In genomic region chr2:239098288-239098970, GRCh38 we compare ENCODE assay signal across 21 cellular contexts.
DNase-seq lines count a peak whose midpoint lies in the region; ATAC-seq, FAIRE-seq and TF ChIP-seq lines count a peak whose summit lies in the region.
"Had no signal": no experiment of that assay in that cellular context is flagged by ENCODE, and none has a peak within 500 bp of the region (broad histone marks: within the 10 kb centered on the region; RNA-seq: fewer than 3 reads in every experiment).

No MANE protein-coding gene starts in this region.

- no peak for FAIRE-seq in urothelium cell line (lab: Jason Lieb, UNC)
- FAIRE-seq: GM19239, pancreas, small intestine had no signal

- H3K4me3 Mint-ChIP-seq in effector memory CD8-positive, alpha-beta T cell, result no peak overlapping the region
- no peak overlapping the region for H3K4me3 Mint-ChIP-seq in naive thymus-derived CD4-positive, alpha-beta T cell
- H3K4me3 Mint-ChIP-seq: activated CD4-positive, alpha-beta T cell treated with anti-CD3 and anti-CD28 coated beads, Interleukin-2, amount 10 ng/mL, durations not matched to agents 7 days and 5 days; activated naive CD4-positive, alpha-beta T cell treated with anti-CD3 and anti-CD28 coated beads, Interleukin-2, amount 50 U/mL, for 24 hours had no signal

- H3K27me3 Mint-ChIP-seq in effector memory CD8-positive, alpha-beta T cell, result no peaks in the 10 kb centered on the region
- H3K27me3 Mint-ChIP-seq in naive thymus-derived CD4-positive, alpha-beta T cell, result no peaks in the 10 kb centered on the region
- H3K27me3 Mint-ChIP-seq: activated CD4-positive, alpha-beta T cell treated with anti-CD3 and anti-CD28 coated beads, Interleukin-2, amount 10 ng/mL, durations not matched to agents 7 days and 5 days; activated naive CD4-positive, alpha-beta T cell treated with anti-CD3 and anti-CD28 coated beads, Interleukin-2, amount 50 U/mL, for 24 hours had no signal

- intact Hi-C loops in naive thymus-derived CD4-positive, alpha-beta T cell (cut with micrococcal nuclease), result no loop called here

- peak; percentile 88 for ATAC-seq in effector memory CD8-positive, alpha-beta T cell (replicated peaks)
- ATAC-seq in naive thymus-derived CD4-positive, alpha-beta T cell, result peak; percentile 30
- ATAC-seq in SK-N-SH treated with all-trans-retinoic acid at 6 μM for 48 hours, result no peak
- ATAC-seq: HCT116, left lobe of liver, pancreas had no signal

- peak overlapping the region; percentile 24 to 73 for H3K27ac Mint-ChIP-seq in effector memory CD8-positive, alpha-beta T cell
- H3K27ac Mint-ChIP-seq in naive thymus-derived CD4-positive, alpha-beta T cell, result no peak overlapping the region
- H3K27ac Mint-ChIP-seq: activated CD4-positive, alpha-beta T cell treated with anti-CD3 and anti-CD28 coated beads, Interleukin-2, amount 10 ng/mL, durations not matched to agents 7 days and 5 days; activated naive CD4-positive, alpha-beta T cell treated with anti-CD3 and anti-CD28 coated beads, Interleukin-2, amount 50 U/mL, for 24 hours had no signal

- no peaks in the 10 kb centered on the region for H3K27me3 ChIP-seq in MG63
- no peaks in the 10 kb centered on the region for H3K27me3 ChIP-seq in naive thymus-derived CD4-positive, alpha-beta T cell (ENCODE audit: control insufficient read depth in 2 of 2, insufficient read depth in 2 of 2, low read length in 2 of 2)
- H3K27me3 ChIP-seq: pancreas had no signal

- no peak overlapping the region for H3K4me3 ChIP-seq in MG63
- no peak overlapping the region for H3K4me3 ChIP-seq in naive thymus-derived CD4-positive, alpha-beta T cell (ENCODE audit: low read length)
- H3K4me3 ChIP-seq: pancreas, SK-N-MC, thoracic aorta had no signal

- H3K36me3 ChIP-seq in MG63, result peaks cover 3% of the 10 kb centered on the region; the same call in 1 of the 2 replicates
- peaks cover 0 to 93% (median 17%) of the 10 kb centered on the region in 3 experiments for H3K36me3 ChIP-seq in naive thymus-derived CD4-positive, alpha-beta T cell (ENCODE audit: control insufficient read depth in 2 of 3, insufficient read depth in 3 of 3, low read length in 3 of 3)

- CTCF ChIA-PET in naive thymus-derived CD4-positive, alpha-beta T cell (lab: Charles Lee), result interaction anchor here (0.8 to 1.2 kb wide), 2 partner anchors 306 to 784 kb away, joined by 3 to 4 read pairs; no protein-coding TSS in a partner anchor

- peaks cover 0 to 9% of the 10 kb centered on the region in 2 donors for H3K4me1 Mint-ChIP-seq in effector memory CD8-positive, alpha-beta T cell (ENCODE audit: low read depth in 2 of 2)
- H3K4me1 Mint-ChIP-seq in naive thymus-derived CD4-positive, alpha-beta T cell, result peaks cover 0 to 6% (median 0%) of the 10 kb centered on the region in 7 donors
- H3K4me1 Mint-ChIP-seq: activated CD4-positive, alpha-beta T cell treated with anti-CD3 and anti-CD28 coated beads, Interleukin-2, amount 10 ng/mL, durations not matched to agents 7 days and 5 days; activated naive CD4-positive, alpha-beta T cell treated with anti-CD3 and anti-CD28 coated beads, Interleukin-2, amount 50 U/mL, for 24 hours had no signal

- H3K9me3 ChIP-seq in MG63, result no peaks in the 10 kb centered on the region
- no peaks in the 10 kb centered on the region for H3K9me3 ChIP-seq in naive thymus-derived CD4-positive, alpha-beta T cell (ENCODE audit: control insufficient read depth in 2 of 3, low read length in 3 of 3)
- H3K9me3 ChIP-seq: pancreas, thoracic aorta had no signal

- TF ChIP-seq CTCF in GM13977 (IDR thresholded peaks at IDR 0.05; ENCODE audit: extremely low read depth, insufficient read depth, missing control alignments), result no peak

- in situ Hi-C loops in GM13977 (cut with MboI; ENCODE audit: low pct_unique_long_range_greater_than_20kb, low sequenced_read_pairs, unreplicated experiment), result no loop called here

- no peak overlapping the region for H3K27ac ChIP-seq in naive thymus-derived CD4-positive, alpha-beta T cell (ENCODE audit: low read depth, low read length)
- H3K27ac ChIP-seq: pancreas, SK-N-MC, thoracic aorta had no signal

- H3K9me3 Mint-ChIP-seq in effector memory CD8-positive, alpha-beta T cell, result no peaks in the 10 kb centered on the region
- H3K9me3 Mint-ChIP-seq in naive thymus-derived CD4-positive, alpha-beta T cell, result no peaks in the 10 kb centered on the region
- H3K9me3 Mint-ChIP-seq: activated CD4-positive, alpha-beta T cell treated with anti-CD3 and anti-CD28 coated beads, Interleukin-2, amount 10 ng/mL, durations not matched to agents 7 days and 5 days; activated naive CD4-positive, alpha-beta T cell treated with anti-CD3 and anti-CD28 coated beads, Interleukin-2, amount 50 U/mL, for 24 hours had no signal

- H3K36me3 Mint-ChIP-seq in effector memory CD8-positive, alpha-beta T cell (ENCODE audit: insufficient read depth), result peaks cover 33% of the 10 kb centered on the region
- H3K36me3 Mint-ChIP-seq in naive thymus-derived CD4-positive, alpha-beta T cell, result peaks cover 0 to 38% (median 6%) of the 10 kb centered on the region in 5 donors
- H3K36me3 Mint-ChIP-seq: activated naive CD4-positive, alpha-beta T cell treated with anti-CD3 and anti-CD28 coated beads, Interleukin-2, amount 50 U/mL, for 24 hours had no signal

- POLR2A ChIA-PET in naive thymus-derived CD4-positive, alpha-beta T cell (lab: Charles Lee), result no interaction called here

- no peaks in the 10 kb centered on the region for H3K4me1 ChIP-seq in naive thymus-derived CD4-positive, alpha-beta T cell (ENCODE audit: control insufficient read depth in 2 of 2, insufficient read depth in 2 of 2, low read length in 2 of 2)
- H3K4me1 ChIP-seq: pancreas had no signal

- DNase-seq in MG63 (peak; percentile 98), urothelium cell line (ENCODE audit: low spot score) (peak; percentile 40), T1000 (lab: John Stamatoyannopoulos, UW) (no peak), GM13977 (ENCODE audit: low spot score) (no peak)
- peak in 2 of 3 experiments; percentile 13 to 18 for DNase-seq in effector memory CD8-positive, alpha-beta T cell
- no peak for DNase-seq in naive thymus-derived CD4-positive, alpha-beta T cell
- DNase-seq: activated CD4-positive, alpha-beta T cell treated with anti-CD3 and anti-CD28 coated beads, Interleukin-2, amount 10 ng/mL, durations not matched to agents 7 days and 5 days; DMS153; NCI-H2171; NCI-H774; small intestine; stimulated activated CD4-positive, alpha-beta T cell treated with anti-CD3 and anti-CD28 coated beads, Interleukin-4, amount 100 ng/mL, for 4 hours; stimulated activated CD8-positive, alpha-beta memory T cell treated with anti-CD3 and anti-CD28 coated beads, Interleukin-4, amount 100 ng/mL, for 48 hours had no signal

TF ChIP-seq in SK-N-SH treated with all-trans-retinoic acid at 6 μM for 48 hours, 23 proteins besides CTCF, POLR2A, EP300 and RAD21 (continues in another document):
- TF ChIP-seq PPARA (CRISPR knock-in tag; IDR thresholded peaks at IDR 0.05; ENCODE audit: borderline replicate concordance), result no peak
- no peak for TF ChIP-seq ISL1 (CRISPR knock-in tag; IDR thresholded peaks at IDR 0.05)
- no peak for TF ChIP-seq CSRNP3 (CRISPR knock-in tag; IDR thresholded peaks at IDR 0.05)
- no peak for TF ChIP-seq ZNF8 (CRISPR knock-in tag; IDR thresholded peaks at IDR 0.05)
- TF ChIP-seq OSR1 (CRISPR knock-in tag; IDR thresholded peaks at IDR 0.05), result no peak
- no peak for TF ChIP-seq PATZ1 (CRISPR knock-in tag; IDR thresholded peaks at IDR 0.05; ENCODE audit: borderline replicate concordance)
- TF ChIP-seq TOX (CRISPR knock-in tag; IDR thresholded peaks at IDR 0.05; ENCODE audit: borderline replicate concordance), result no peak
- TF ChIP-seq CREB5 (CRISPR knock-in tag; IDR thresholded peaks at IDR 0.05; ENCODE audit: low read depth), result no peak
- no peak for TF ChIP-seq TCF4 (CRISPR knock-in tag; IDR thresholded peaks at IDR 0.05; ENCODE audit: borderline replicate concordance)
- no peak for TF ChIP-seq ZNF70 (CRISPR knock-in tag; IDR thresholded peaks at IDR 0.05)
- no peak for TF ChIP-seq ZFP30 (CRISPR knock-in tag; IDR thresholded peaks at IDR 0.05)
- no peak for TF ChIP-seq ZNF565 (CRISPR knock-in tag; conservative IDR thresholded peaks at IDR 0.05; ENCODE audit: low read depth)

Comparison
In these comparisons a context has a peak if more than half of its experiments do, and no peak if none do; other contexts are left out.
1. DNase-seq: peak in MG63 (single experiment), effector memory CD8-positive, alpha-beta T cell (2 of 3) and urothelium cell line (single experiment); none in naive thymus-derived CD4-positive, alpha-beta T cell (0 of 9), T1000 (single experiment) and GM13977 (single experiment).
2. H3K27ac Mint-ChIP-seq: peak in effector memory CD8-positive, alpha-beta T cell (2 of 2); none in naive thymus-derived CD4-positive, alpha-beta T cell (0 of 9).